Comparison of ENCODE assay signal across 8 cellular contexts in the genomic region with DNA sequence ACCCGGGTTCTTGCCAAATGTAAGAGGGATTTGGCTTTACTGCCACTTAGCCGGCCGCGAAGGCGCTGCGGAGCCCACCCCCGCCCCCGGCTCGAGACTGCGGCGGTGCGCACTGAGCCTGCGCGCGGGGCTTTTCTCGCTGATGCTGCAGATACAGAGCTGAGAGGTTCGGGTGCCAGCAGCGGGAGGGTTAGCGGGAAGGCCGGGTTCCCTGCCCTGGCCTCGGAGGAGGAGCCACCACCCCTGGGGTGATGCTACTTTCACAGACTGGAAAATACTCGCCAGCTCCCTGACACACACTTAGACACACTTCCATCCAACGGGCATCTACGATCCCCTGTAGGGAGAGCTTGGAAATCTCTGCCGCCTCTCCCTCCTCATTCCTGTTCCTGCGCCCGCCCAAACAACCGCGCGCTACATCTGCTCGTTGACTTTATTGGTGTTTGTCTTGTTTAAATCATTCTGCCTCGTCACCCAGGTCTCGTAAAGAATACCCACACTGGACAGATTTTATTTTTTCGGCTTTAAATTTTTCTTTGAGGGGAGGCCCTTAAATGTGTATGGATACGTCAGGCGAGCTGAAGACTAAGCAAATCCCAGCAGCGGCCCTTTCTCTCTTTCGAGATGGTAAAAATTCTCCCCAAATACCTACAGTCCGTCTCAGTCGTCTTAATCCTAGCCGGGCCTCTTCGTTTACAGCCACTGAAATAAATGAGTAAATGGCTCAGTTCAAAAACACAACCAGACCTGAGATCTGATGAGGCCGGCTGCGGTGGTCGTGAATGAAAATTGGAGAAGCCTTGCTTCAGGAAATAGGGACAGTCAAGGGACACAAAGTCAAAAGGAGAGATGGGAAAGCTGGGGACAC. TPM values are rescaled to one million over a fixed set of nuclear protein-coding genes. Genes with fewer than 3 reads are reported as not detected.
DNase-seq lines count a peak whose midpoint lies in the region; ATAC-seq lines count a peak whose summit lies in the region.

No MANE protein-coding gene starts in this region.

- no peak for ATAC-seq in activated CD8-positive, alpha-beta memory T cell treated with anti-CD3 and anti-CD28 coated beads, Interleukin-2, amount 10 ng/mL, durations not matched to agents 7 days and 5 days
- ATAC-seq in naive B cell (ENCODE audit: low read depth in 2 of 2) (no peak), HG02852 (IDR thresholded peaks at IDR 0.05; ENCODE audit: unreplicated experiment) (no peak)

- peaks cover 25% of the 10 kb centered on the region for H3K4me1 Mint-ChIP-seq in activated CD8-positive, alpha-beta memory T cell treated with anti-CD3 and anti-CD28 coated beads, Interleukin-2, amount 10 ng/mL, durations not matched to agents 7 days and 5 days
- peaks cover 12 to 47% (median 22%) of the 10 kb centered on the region in 3 donors for H3K4me1 Mint-ChIP-seq in naive B cell

- peaks cover 62% of the 10 kb centered on the region for H3K27me3 Mint-ChIP-seq in activated CD8-positive, alpha-beta memory T cell treated with anti-CD3 and anti-CD28 coated beads, Interleukin-2, amount 10 ng/mL, durations not matched to agents 7 days and 5 days
- peaks cover 47 to 73% (median 57%) of the 10 kb centered on the region in 3 donors for H3K27me3 Mint-ChIP-seq in naive B cell

- no peak for DNase-seq in activated CD8-positive, alpha-beta memory T cell treated with anti-CD3 and anti-CD28 coated beads, Interleukin-2, amount 10 ng/mL, durations not matched to agents 7 days and 5 days
- no peak for DNase-seq in activated CD8-positive, alpha-beta memory T cell treated with anti-CD3 and anti-CD28 coated beads, Interleukin-2, amount 50 U/mL, for 4 hours
- DNase-seq in RPMI7951 (ENCODE audit: low read depth): peak; percentile 1
- DNase-seq in fibroblast of gingiva (ENCODE audit: low read depth): peak; percentile 23
- DNase-seq in naive B cell: no peak
- no peak for DNase-seq in NCI-H1930 (lab: John Stamatoyannopoulos, UW)
- DNase-seq in effector CD8-positive, alpha-beta T cell (lab: John Stamatoyannopoulos, UW): no peak

- no peak overlapping the region for H3K4me3 Mint-ChIP-seq in activated CD8-positive, alpha-beta memory T cell treated with anti-CD3 and anti-CD28 coated beads, Interleukin-2, amount 10 ng/mL, durations not matched to agents 7 days and 5 days
- H3K4me3 Mint-ChIP-seq in naive B cell: peak overlapping the region in 7 of 8 donors; percentile 3 to 78 (median 44)

- peaks cover 7% of the 10 kb centered on the region for H3K36me3 Mint-ChIP-seq in activated CD8-positive, alpha-beta memory T cell treated with anti-CD3 and anti-CD28 coated beads, Interleukin-2, amount 10 ng/mL, durations not matched to agents 7 days and 5 days
- H3K36me3 Mint-ChIP-seq in naive B cell: peaks cover 0 to 7% of the 10 kb centered on the region in 2 donors

- peak overlapping the region; percentile 70 for H3K27ac Mint-ChIP-seq in activated CD8-positive, alpha-beta memory T cell treated with anti-CD3 and anti-CD28 coated beads, Interleukin-2, amount 10 ng/mL, durations not matched to agents 7 days and 5 days
- H3K27ac Mint-ChIP-seq in naive B cell: no peak overlapping the region

- no peaks in the 10 kb centered on the region for H3K9me3 Mint-ChIP-seq in activated CD8-positive, alpha-beta memory T cell treated with anti-CD3 and anti-CD28 coated beads, Interleukin-2, amount 10 ng/mL, durations not matched to agents 7 days and 5 days (ENCODE audit: low read depth)
- peaks cover 0 to 7% (median 2%) of the 10 kb centered on the region in 7 donors for H3K9me3 Mint-ChIP-seq in naive B cell

- CTCF ChIA-PET in activated CD8-positive, alpha-beta memory T cell treated with anti-CD3 and anti-CD28 coated beads, Interleukin-2, amount 10 ng/mL, durations not matched to agents 7 days and 5 days (lab: Charles Lee): no interaction called here

RNA-seq across cellular contexts. Expression of gene PCDH7, which starts 1.9 kb away (rescaled TPM):
- total RNA-seq in activated CD8-positive, alpha-beta memory T cell treated with anti-CD3 and anti-CD28 coated beads, Interleukin-2, amount 10 ng/mL, durations not matched to agents 7 days and 5 days: not detected
- 0.60 and 1.2 TPM in 2 replicates for total RNA-seq in RPMI7951 (2014; rRNA removed; shearing (Covaris generic))
- not detected for polyA plus RNA-seq in naive B cell (ENCODE audit: low read depth in 6 of 6)

Comparison
In these comparisons a context has a peak if more than half of its experiments do, and no peak if none do; other contexts are left out.
1. DNase-seq: peak in RPMI7951 (single experiment) and fibroblast of gingiva (single experiment); none in activated CD8-positive, alpha-beta memory T cell treated with anti-CD3 and anti-CD28 coated beads, Interleukin-2, amount 10 ng/mL, durations not matched to agents 7 days and 5 days (single experiment), activated CD8-positive, alpha-beta memory T cell treated with anti-CD3 and anti-CD28 coated beads, Interleukin-2, amount 50 U/mL, for 4 hours (single experiment), naive B cell (single experiment), NCI-H1930 (0 of 2) and effector CD8-positive, alpha-beta T cell (single experiment).